ENCODE assay signal across 9 cellular contexts in genomic region chr21:20997633-20998455, GRCh38. TPM values are rescaled to one million over a fixed set of nuclear protein-coding genes. Genes with fewer than 3 reads are reported as not detected.
DNase-seq lines count a peak whose midpoint lies in the region; ATAC-seq and TF ChIP-seq lines count a peak whose summit lies in the region.
"Had no signal": no experiment of that assay in that cellular context is flagged by ENCODE, and none has a peak within 500 bp of the region (broad histone marks: within the 10 kb centered on the region; RNA-seq: fewer than 3 reads in every experiment).

NCAM2 (plus strand) TSS chr21:20998409.

- H2AFZ ChIP-seq in GM23248: peak within 1 kb of the TSS; percentile 85

- H3K27ac ChIP-seq in GM23248: no peak within 1 kb of the TSS

- H3K9me3 ChIP-seq in GM23248 (ENCODE audit: low read depth) (no peaks in the 10 kb centered on the region), mucosa of descending colon (no peaks in the 10 kb centered on the region)

- intact Hi-C loops in mucosa of descending colon (cut with DNase I, micrococcal nuclease): no loop called here

- 0 out of 2 replicates have a peak within 1 kb of the TSS, but pooled peaks have one; percentile 10 for H3K9ac ChIP-seq in GM23248

- H3F3A ChIP-seq in GM23248 (ENCODE audit: insufficient read depth): no peaks in the 10 kb centered on the region

- H3K36me3 ChIP-seq in GM23248 (ENCODE audit: low read depth) (no peaks in the 10 kb centered on the region), mucosa of descending colon (ENCODE audit: low read depth) (no peaks in the 10 kb centered on the region)

- no peaks in the 10 kb centered on the region for H4K20me1 ChIP-seq in GM23248 (ENCODE audit: insufficient read depth)

- no peak for TF ChIP-seq CTCF in AG09319 (IDR thresholded peaks at IDR 0.05; ENCODE audit: low read depth, low read length)
- no peak for TF ChIP-seq CTCF in epithelial cell of proximal tubule (conservative IDR thresholded peaks at IDR 0.05; ENCODE audit: low read depth, low read length)
- TF ChIP-seq CTCF in mucosa of descending colon (IDR thresholded peaks at IDR 0.05): no peak

- DNase-seq in AG09319 (ENCODE audit: extremely low read depth, low read depth) (peak; percentile 59), GM23248 (peak; percentile 82), NCI-H524 (lab: John Stamatoyannopoulos, UW) (peak; percentile 66 to 86), activated T-cell treated with anti-CD3 and anti-CD28 coated beads for 4 hours (peak; percentile 36), epithelial cell of proximal tubule (ENCODE audit: low read depth) (no peak), mucosa of descending colon (peak; percentile 54 to 78 (median 68))
- peak; percentile 8 to 11 for DNase-seq in stimulated activated CD8-positive, alpha-beta memory T cell treated with anti-CD3 and anti-CD28 coated beads, Interleukin-7, amount 100 ng/mL, for 1 hour (ENCODE audit: low read depth in 2 of 2)

- H3K4me1 ChIP-seq in GM23248 (ENCODE audit: insufficient read depth) (no peaks in the 10 kb centered on the region), mucosa of descending colon (ENCODE audit: low read depth) (peaks cover 8% of the 10 kb centered on the region)

- peak; percentile 92 for ATAC-seq in mucosa of descending colon
- no peak for ATAC-seq in GM21723 (IDR thresholded peaks at IDR 0.05; ENCODE audit: unreplicated experiment)
- ATAC-seq: HCT116 had no signal

- 2 to 3% methylated on average over 63 to 72 of the region's 86 CpGs for WGBS in GM23248 (ENCODE audit: low coverage in 1 of 2, low lambda C conversion rate in 2 of 2, missing lambda C conversion rate in 2 of 2), 2 experiments

- H3K4me2 ChIP-seq in GM23248 (ENCODE audit: unreplicated experiment): peak within 1 kb of the TSS; percentile 75

- in situ Hi-C loops in GM23248 (cut with MboI): no loop called here

- H3K4me3 ChIP-seq in GM23248: peak within 1 kb of the TSS; percentile 79
- peak within 1 kb of the TSS; percentile 51 for H3K4me3 ChIP-seq in epithelial cell of proximal tubule (ENCODE audit: low read depth, low read length)
- no peak within 1 kb of the TSS for H3K4me3 ChIP-seq in mucosa of descending colon

- H3K27me3 ChIP-seq in GM23248 (replicated peaks; ENCODE audit: insufficient read depth): no peaks in the 10 kb centered on the region; the same call in 1 of the 2 replicates

- H3K79me2 ChIP-seq in GM23248 (ENCODE audit: insufficient read depth): no peaks in the 10 kb centered on the region

- H3K9me2 ChIP-seq in GM23248 (ENCODE audit: insufficient read depth): no peaks in the 10 kb centered on the region

RNA-seq across cellular contexts. Expression of gene NCAM2, which starts in this region (rescaled TPM):
- total RNA-seq in GM23248 (2014; rRNA removed; shearing (Covaris generic)): 1.0 and 1.3 TPM in 2 replicates
- polyA plus RNA-seq in GM23248 (2016; fragmentation: Nextera tagmentation; extraction: Ambion mirVana): 1.7 and 2.4 TPM in 2 replicates
- total RNA-seq in epithelial cell of proximal tubule: 0.07 TPM in 1 of 2 replicates, not detected in the other
- 10 to 100 TPM in 1 of 3 donors, 1 to 10 TPM in 2; 2.9 to 14.1 (median 4.0) TPM for total RNA-seq in mucosa of descending colon
